In genomic region chr1:70204578-70204977, GRCh38 we compare ENCODE assay signal across 8 cellular contexts. TPM values are rescaled to one million over a fixed set of nuclear protein-coding genes. Genes with fewer than 3 reads are reported as not detected.
DNase-seq lines count a peak whose midpoint lies in the region; ATAC-seq, FAIRE-seq and TF ChIP-seq lines count a peak whose summit lies in the region.

No MANE protein-coding gene starts in this region.

- no peak for ATAC-seq in thoracic aorta (ENCODE audit: insufficient number of reproducible peaks, low FRiP score, low read depth)

- peaks cover 96% of the 10 kb centered on the region for H3K79me2 ChIP-seq in keratinocyte (ENCODE audit: control insufficient read depth, insufficient read depth, low read length)

- H3K36me3 Mint-ChIP-seq in activated CD4-positive, alpha-beta T cell treated with anti-CD3 and anti-CD28 coated beads, Interleukin-2, amount 10 ng/mL, durations not matched to agents 24 days and 14 days (ENCODE audit: low read depth) = peaks cover 14% of the 10 kb centered on the region
- peaks cover 18% of the 10 kb centered on the region for H3K36me3 Mint-ChIP-seq in activated T-helper 1 cell treated with anti-CD3 and anti-CD28 coated beads, Interleukin-12 subunit alpha, Interleukin-12 subunit beta, Interleukin-2, Interleukin-4 antibody, amounts not matched to agents 30 ng/mL and 10 ng/mL and 1 ng/mL, durations not matched to agents 14 hours and 24 hours and 36 hours (ENCODE audit: low read depth)

- H3K9ac ChIP-seq in keratinocyte (ENCODE audit: control insufficient read depth, extremely low read depth, insufficient read depth, low read length) = peak overlapping the region; percentile 99

- H3K4me2 ChIP-seq in keratinocyte (ENCODE audit: control insufficient read depth, extremely low read depth, insufficient read depth, low read depth, low read length) = peak overlapping the region; percentile 85

- H3K4me3 ChIP-seq in keratinocyte (ENCODE audit: control insufficient read depth in 2 of 3, extremely low read depth in 1 of 3, insufficient read depth in 2 of 3, low read depth in 1 of 3, low read length in 3 of 3) = peak overlapping the region; percentile 69 to 100 (median 90)
- H3K4me3 ChIP-seq in thoracic aorta = peak overlapping the region; percentile 79

- H4K20me1 ChIP-seq in keratinocyte (ENCODE audit: control insufficient read depth, extremely low read depth, insufficient read depth, low read length) = no peaks in the 10 kb centered on the region

- DNase-seq in activated CD4-positive, alpha-beta T cell treated with anti-CD3 and anti-CD28 coated beads, Interleukin-2, amount 10 ng/mL, durations not matched to agents 24 days and 14 days = no peak
- DNase-seq in activated CD4-positive, alpha-beta T cell treated with anti-CD3 and anti-CD28 coated beads, Interleukin-2, amount 50 U/mL, for 4 hours = no peak
- DNase-seq in activated T-helper 1 cell treated with anti-CD3 and anti-CD28 coated beads, Interleukin-12 subunit alpha, Interleukin-12 subunit beta, Interleukin-2, Interleukin-4 antibody, amounts not matched to agents 30 ng/mL and 10 ng/mL and 1 ng/mL, durations not matched to agents 14 hours and 24 hours and 36 hours (ENCODE audit: low spot score) = no peak
- no peak for DNase-seq in keratinocyte (ENCODE audit: low read depth, low spot score)
- DNase-seq in thoracic aorta (ENCODE audit: low spot score) = no peak
- no peak for DNase-seq in stimulated activated CD4-positive, alpha-beta T cell treated with anti-CD3 and anti-CD28 coated beads, Interleukin-4, amount 100 ng/mL, for 1 hour
- DNase-seq in NCI-H2029 (lab: John Stamatoyannopoulos, UW) = no peak
- no peak for DNase-seq in activated CD8-positive, alpha-beta memory T cell treated with anti-CD3 and anti-CD28 coated beads for 24 hours

- no peak for TF ChIP-seq CTCF in keratinocyte (optimal IDR thresholded peaks at IDR 0.05 in 1 of 3, IDR thresholded peaks at IDR 0.05 in 1 of 3, conservative IDR thresholded peaks at IDR 0.05 in 1 of 3; ENCODE audit: extremely low read depth in 1 of 3, insufficient read depth in 2 of 3, low read length in 3 of 3)
- no peak for TF ChIP-seq CTCF in thoracic aorta (IDR thresholded peaks at IDR 0.05)

- dilution Hi-C loops in keratinocyte (cut with MboI; ENCODE audit: extremely low pct_ligation_motif_present, low sequenced_read_pairs) = no loop called here

- H3K9me1 ChIP-seq in keratinocyte (ENCODE audit: control insufficient read depth, extremely low read depth, insufficient read depth, low read length) = no peaks in the 10 kb centered on the region

- H2AFZ ChIP-seq in keratinocyte (ENCODE audit: control insufficient read depth, low read length) = peak overlapping the region; percentile 98

- H3K4me1 ChIP-seq in keratinocyte (ENCODE audit: control insufficient read depth, extremely low read depth, insufficient read depth, low read length) (peaks cover 12% of the 10 kb centered on the region), thoracic aorta (ENCODE audit: control insufficient read depth in 1 of 2, low read depth in 2 of 2) (peaks cover 28 to 46% of the 10 kb centered on the region in 2 donors)

- H3K27ac Mint-ChIP-seq in activated CD4-positive, alpha-beta T cell treated with anti-CD3 and anti-CD28 coated beads, Interleukin-2, amount 10 ng/mL, durations not matched to agents 24 days and 14 days = peak overlapping the region; percentile 99
- H3K27ac Mint-ChIP-seq in activated T-helper 1 cell treated with anti-CD3 and anti-CD28 coated beads, Interleukin-12 subunit alpha, Interleukin-12 subunit beta, Interleukin-2, Interleukin-4 antibody, amounts not matched to agents 30 ng/mL and 10 ng/mL and 1 ng/mL, durations not matched to agents 14 hours and 24 hours and 36 hours = peak overlapping the region; percentile 96

- H3K4me3 Mint-ChIP-seq in activated CD4-positive, alpha-beta T cell treated with anti-CD3 and anti-CD28 coated beads, Interleukin-2, amount 10 ng/mL, durations not matched to agents 24 days and 14 days = peak overlapping the region; percentile 95
- H3K4me3 Mint-ChIP-seq in activated T-helper 1 cell treated with anti-CD3 and anti-CD28 coated beads, Interleukin-12 subunit alpha, Interleukin-12 subunit beta, Interleukin-2, Interleukin-4 antibody, amounts not matched to agents 30 ng/mL and 10 ng/mL and 1 ng/mL, durations not matched to agents 14 hours and 24 hours and 36 hours = peak overlapping the region; percentile 100

- FAIRE-seq in keratinocyte (lab: Jason Lieb, UNC) = no peak

- no peaks in the 10 kb centered on the region for H3K27me3 ChIP-seq in keratinocyte (ENCODE audit: control insufficient read depth, extremely low read depth, insufficient read depth, low read length)
- no peaks in the 10 kb centered on the region for H3K27me3 ChIP-seq in thoracic aorta (replicated peaks; ENCODE audit: insufficient read depth)

- H3K27me3 Mint-ChIP-seq in activated CD4-positive, alpha-beta T cell treated with anti-CD3 and anti-CD28 coated beads, Interleukin-2, amount 10 ng/mL, durations not matched to agents 24 days and 14 days = no peaks in the 10 kb centered on the region
- no peaks in the 10 kb centered on the region for H3K27me3 Mint-ChIP-seq in activated T-helper 1 cell treated with anti-CD3 and anti-CD28 coated beads, Interleukin-12 subunit alpha, Interleukin-12 subunit beta, Interleukin-2, Interleukin-4 antibody, amounts not matched to agents 30 ng/mL and 10 ng/mL and 1 ng/mL, durations not matched to agents 14 hours and 24 hours and 36 hours (ENCODE audit: insufficient read depth)

- peaks cover 6 to 14% of the 10 kb centered on the region in 2 experiments for H3K36me3 ChIP-seq in keratinocyte (ENCODE audit: control insufficient read depth in 2 of 2, extremely low read depth in 1 of 2, insufficient read depth in 2 of 2, low read length in 2 of 2)
- no peaks in the 10 kb centered on the region for H3K36me3 ChIP-seq in thoracic aorta

- intact Hi-C loops in activated CD4-positive, alpha-beta T cell treated with anti-CD3 and anti-CD28 coated beads, Interleukin-2, amount 10 ng/mL, durations not matched to agents 24 days and 14 days (cut with micrococcal nuclease) = no loop called here
- intact Hi-C loops in activated T-helper 1 cell treated with anti-CD3 and anti-CD28 coated beads, Interleukin-12 subunit alpha, Interleukin-12 subunit beta, Interleukin-2, Interleukin-4 antibody, amounts not matched to agents 30 ng/mL and 10 ng/mL and 1 ng/mL, durations not matched to agents 14 hours and 24 hours and 36 hours (cut with micrococcal nuclease) = no loop called here

- no peaks in the 10 kb centered on the region for H3K9me3 Mint-ChIP-seq in activated CD4-positive, alpha-beta T cell treated with anti-CD3 and anti-CD28 coated beads, Interleukin-2, amount 10 ng/mL, durations not matched to agents 24 days and 14 days
- H3K9me3 Mint-ChIP-seq in activated T-helper 1 cell treated with anti-CD3 and anti-CD28 coated beads, Interleukin-12 subunit alpha, Interleukin-12 subunit beta, Interleukin-2, Interleukin-4 antibody, amounts not matched to agents 30 ng/mL and 10 ng/mL and 1 ng/mL, durations not matched to agents 14 hours and 24 hours and 36 hours = no peaks in the 10 kb centered on the region

- H3K27ac ChIP-seq in keratinocyte (ENCODE audit: control insufficient read depth, insufficient read depth, low read length) (peak overlapping the region; percentile 99), thoracic aorta (peak overlapping the region in 1 of 2 donors; percentile 92)

- H3K9me3 ChIP-seq in keratinocyte (ENCODE audit: control insufficient read depth, low read depth, low read length) = no peaks in the 10 kb centered on the region
- no peaks in the 10 kb centered on the region for H3K9me3 ChIP-seq in thoracic aorta

- peaks cover 42% of the 10 kb centered on the region for H3K4me1 Mint-ChIP-seq in activated CD4-positive, alpha-beta T cell treated with anti-CD3 and anti-CD28 coated beads, Interleukin-2, amount 10 ng/mL, durations not matched to agents 24 days and 14 days
- peaks cover 56% of the 10 kb centered on the region for H3K4me1 Mint-ChIP-seq in activated T-helper 1 cell treated with anti-CD3 and anti-CD28 coated beads, Interleukin-12 subunit alpha, Interleukin-12 subunit beta, Interleukin-2, Interleukin-4 antibody, amounts not matched to agents 30 ng/mL and 10 ng/mL and 1 ng/mL, durations not matched to agents 14 hours and 24 hours and 36 hours (ENCODE audit: low read depth)

RNA-seq across cellular contexts. Expression of gene LRRC40, which starts 0.8 kb away (rescaled TPM):
- total RNA-seq in activated CD4-positive, alpha-beta T cell treated with anti-CD3 and anti-CD28 coated beads, Interleukin-2, amount 10 ng/mL, durations not matched to agents 24 days and 14 days = 23.3 and 25.3 TPM in 2 replicates
- 22.6 and 23.4 TPM in 2 replicates for total RNA-seq in activated T-helper 1 cell treated with anti-CD3 and anti-CD28 coated beads, Interleukin-12 subunit alpha, Interleukin-12 subunit beta, Interleukin-2, Interleukin-4 antibody, amounts not matched to agents 30 ng/mL and 10 ng/mL and 1 ng/mL, durations not matched to agents 14 hours and 24 hours and 36 hours
- 14.6 to 28.5 TPM (median 15.9 TPM) in 3 replicates for polyA plus RNA-seq in keratinocyte
- polyA plus RNA-seq in keratinocyte (2011; ENCODE audit: low read depth) = 4.9 TPM
- polyA plus RNA-seq in keratinocyte (2011; cell fraction: cytosol; rRNA removed) = 12.3 and 23.3 TPM in 2 replicates
- polyA plus RNA-seq in keratinocyte (2011; cell fraction: nucleus; rRNA removed) = 20.0 and 27.6 TPM in 2 replicates
- 8.1 and 14.3 TPM in 2 replicates for polyA plus RNA-seq in keratinocyte (2012; ENCODE audit: low replicate concordance)
- 2.3 to 16.9 TPM (median 7.8 TPM) in 3 replicates for polyA minus RNA-seq in keratinocyte
- polyA minus RNA-seq in keratinocyte (2011; cell fraction: cytosol; rRNA and poly(A)+ RNA removed) = 7.7 TPM
- 8.0 and 16.1 TPM in 2 replicates for polyA minus RNA-seq in keratinocyte (2011; cell fraction: nucleus; rRNA and poly(A)+ RNA removed)
- total RNA-seq in thoracic aorta = 10 to 100 TPM in 1 of 2 donors, 1 to 10 TPM in 1; 8.8 to 12.4 TPM

RNA-seq across cellular contexts. Expression of gene SRSF11, which starts 16.6 kb away (rescaled TPM):
- total RNA-seq in activated CD4-positive, alpha-beta T cell treated with anti-CD3 and anti-CD28 coated beads, Interleukin-2, amount 10 ng/mL, durations not matched to agents 24 days and 14 days = 187 and 195 TPM in 2 replicates
- 199 and 202 TPM in 2 replicates for total RNA-seq in activated T-helper 1 cell treated with anti-CD3 and anti-CD28 coated beads, Interleukin-12 subunit alpha, Interleukin-12 subunit beta, Interleukin-2, Interleukin-4 antibody, amounts not matched to agents 30 ng/mL and 10 ng/mL and 1 ng/mL, durations not matched to agents 14 hours and 24 hours and 36 hours
- polyA plus RNA-seq in keratinocyte = 119 to 236 TPM (median 234 TPM) in 3 replicates
- 250 TPM for polyA plus RNA-seq in keratinocyte (2011; ENCODE audit: low read depth)
- polyA plus RNA-seq in keratinocyte (2011; cell fraction: cytosol; rRNA removed) = 52.0 and 63.7 TPM in 2 replicates
- polyA plus RNA-seq in keratinocyte (2011; cell fraction: nucleus; rRNA removed) = 399 and 511 TPM in 2 replicates
- polyA plus RNA-seq in keratinocyte (2012; ENCODE audit: low replicate concordance) = 84.8 and 100 TPM in 2 replicates
- polyA minus RNA-seq in keratinocyte = 104 to 189 TPM (median 172 TPM) in 3 replicates
- 49.5 TPM for polyA minus RNA-seq in keratinocyte (2011; cell fraction: cytosol; rRNA and poly(A)+ RNA removed)
- 146 and 228 TPM in 2 replicates for polyA minus RNA-seq in keratinocyte (2011; cell fraction: nucleus; rRNA and poly(A)+ RNA removed)
- 100 to 1,000 TPM; 146 to 282 TPM for total RNA-seq in thoracic aorta
